ENCODE assay signal across 12 cellular contexts in the genomic region with DNA sequence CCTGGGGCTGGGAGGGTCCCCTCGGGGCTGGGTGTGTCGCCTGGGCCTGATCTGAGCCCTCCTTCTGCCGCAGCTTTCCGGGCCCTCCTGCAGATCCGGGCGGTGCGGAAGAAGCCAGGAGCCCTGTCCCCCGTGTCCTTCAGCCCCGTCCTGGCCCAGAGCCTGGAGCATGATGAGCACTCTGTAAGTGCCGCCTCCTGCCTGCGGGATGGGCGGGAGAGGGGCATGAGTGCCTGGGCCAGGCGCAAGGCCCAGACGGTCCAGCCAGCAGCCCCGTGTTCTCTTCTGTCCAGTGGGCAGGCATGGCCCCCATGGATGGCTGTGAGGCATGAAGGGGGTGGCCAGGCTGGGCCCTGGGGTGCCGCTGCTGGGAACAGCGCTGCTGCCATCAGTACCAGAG. TPM values are rescaled to one million over a fixed set of nuclear protein-coding genes. Genes with fewer than 3 reads are reported as not detected.
A peak's percentile ranks its signal among the peaks of the same experiment; 100 is the strongest.
DNase-seq lines count a peak whose midpoint lies in the region; ATAC-seq and TF ChIP-seq lines count a peak whose summit lies in the region.
"Had no signal": no experiment of that assay in that cellular context is flagged by ENCODE, and none has a peak within 500 bp of the region (broad histone marks: within the 10 kb centered on the region; RNA-seq: fewer than 3 reads in every experiment).

No MANE protein-coding gene starts in this region.

- DNase-seq in CD8-positive, alpha-beta memory T cell = no peak
- DNase-seq in adrenal gland (peak; percentile 89 to 97 (median 94)), lower lobe of right lung (peak; percentile 68), activated gamma-delta T cell treated with Interleukin-2 at 50 U/mL for 16 hours (no peak), mammary epithelial cell (no peak), KG1 (lab: John Stamatoyannopoulos, UW) (no peak)
- DNase-seq: activated CD8-positive, alpha-beta memory T cell treated with anti-CD3 and anti-CD28 coated beads, Interleukin-2, amount 50 U/mL, for 48 hours; DND-41; GOT3; NCI-H1930; NCI-H526 treated with DMSO at 0.1 percent for 48 hours had no signal

- H3K27me3 Mint-ChIP-seq in CD8-positive, alpha-beta memory T cell = peaks cover 0 to 2% of the 10 kb centered on the region in 2 donors

- POLR2A ChIA-PET in CD8-positive, alpha-beta memory T cell (lab: Charles Lee) = interaction anchor here (0.6 kb wide), 1 partner anchor 32 kb away, joined by 3 read pairs; no protein-coding TSS in a partner anchor

- peak overlapping the region in 1 of 7 donors; percentile 77 for H3K4me3 Mint-ChIP-seq in CD8-positive, alpha-beta memory T cell

- TF ChIP-seq POLR2A in adrenal gland (IDR thresholded peaks at IDR 0.05) = peak in 1 of 2 donors; percentile 72

- peaks cover 23% of the 10 kb centered on the region for H3K4me1 ChIP-seq in CD8-positive, alpha-beta memory T cell (ENCODE audit: insufficient read depth, low read length)
- H3K4me1 ChIP-seq in adrenal gland (replicated peaks in 1 of 2) (peaks cover 24 to 31% of the 10 kb centered on the region in 2 donors), lower lobe of right lung (peaks cover 44% of the 10 kb centered on the region), mammary epithelial cell (ENCODE audit: insufficient read depth, low read length) (peaks cover 36% of the 10 kb centered on the region)

- H3K79me2 ChIP-seq in mammary epithelial cell (ENCODE audit: insufficient read depth, low read length) = peaks cover 13% of the 10 kb centered on the region

- no peaks in the 10 kb centered on the region for H3K9me3 ChIP-seq in CD8-positive, alpha-beta memory T cell (ENCODE audit: low read length)
- H3K9me3 ChIP-seq in adrenal gland (replicated peaks in 1 of 3) = no peaks in the 10 kb centered on the region
- H3K9me3 ChIP-seq in lower lobe of right lung = no peaks in the 10 kb centered on the region
- H3K9me3 ChIP-seq in mammary epithelial cell (replicated peaks; ENCODE audit: insufficient read depth, low read length) = no peaks in the 10 kb centered on the region
- H3K9me3 ChIP-seq: BE2C had no signal

- H3K4me1 Mint-ChIP-seq in CD8-positive, alpha-beta memory T cell = peaks cover 20 to 40% (median 21%) of the 10 kb centered on the region in 3 donors

- dilution Hi-C loops in mammary epithelial cell (cut with HindIII; ENCODE audit: low sequenced_read_pairs) = no loop called here

- TF ChIP-seq CTCF in adrenal gland (IDR thresholded peaks at IDR 0.05) = no peak
- TF ChIP-seq CTCF in lower lobe of right lung (IDR thresholded peaks at IDR 0.05) = no peak
- no peak for TF ChIP-seq CTCF in mammary epithelial cell (conservative IDR thresholded peaks at IDR 0.05 in 1 of 2, IDR thresholded peaks at IDR 0.05 in 1 of 2; ENCODE audit: extremely low read depth in 1 of 2, insufficient read depth in 1 of 2, low read depth in 1 of 2, low read length in 2 of 2)

- no peak overlapping the region for H2AFZ ChIP-seq in mammary epithelial cell (ENCODE audit: low read depth, low read length)

- in situ Hi-C loops in mammary epithelial cell (cut with MboI; ENCODE audit: low sequenced_read_pairs in 2 of 2) = no loop called here

- H3K9me3 Mint-ChIP-seq in CD8-positive, alpha-beta memory T cell = no peaks in the 10 kb centered on the region

- H3K9ac ChIP-seq in mammary epithelial cell (ENCODE audit: insufficient read depth, low read length) = no peak overlapping the region

- no TSS peak for BruUV-seq in mammary epithelial cell (replicated peaks; lab: Mats Ljungman, UMichigan)

- H4K20me1 ChIP-seq in mammary epithelial cell (ENCODE audit: insufficient read depth, low read length) = no peaks in the 10 kb centered on the region

- peaks cover 0 to 53% (median 4%) of the 10 kb centered on the region in 3 donors for H3K36me3 Mint-ChIP-seq in CD8-positive, alpha-beta memory T cell

- intact Hi-C loops in adrenal gland (cut with DNase I) (no loop called here), lower lobe of right lung (cut with DNase I) (no loop called here), mammary epithelial cell (cut with micrococcal nuclease) (no loop called here)

- H3K27ac ChIP-seq in CD8-positive, alpha-beta memory T cell (ENCODE audit: low read depth, low read length) = no peak overlapping the region
- peak overlapping the region; percentile 67 to 97 (median 96) for H3K27ac ChIP-seq in adrenal gland
- H3K27ac ChIP-seq in lower lobe of right lung = no peak overlapping the region
- H3K27ac ChIP-seq in mammary epithelial cell (ENCODE audit: insufficient read depth, low read depth, low read length) = no peak overlapping the region

- CTCF ChIA-PET in CD8-positive, alpha-beta memory T cell (lab: Charles Lee) = interaction anchor here (0.9 to 1.1 kb wide), 2 partner anchors 28 to 318 kb away, joined by 3 read pairs; no protein-coding TSS in a partner anchor
- CTCF ChIA-PET in mammary epithelial cell (lab: Charles Lee; ENCODE audit: low non-redundant PET) = no interaction called here

- no peaks in the 10 kb centered on the region for H3K36me3 ChIP-seq in CD8-positive, alpha-beta memory T cell (ENCODE audit: insufficient read depth, low read length)
- H3K36me3 ChIP-seq in adrenal gland (replicated peaks in 1 of 2) (peaks cover 0 to 40% of the 10 kb centered on the region in 2 donors), lower lobe of right lung (peaks cover 78% of the 10 kb centered on the region), mammary epithelial cell (ENCODE audit: insufficient read depth, low read length) (peaks cover 9% of the 10 kb centered on the region)

- peak; percentile 12 to 25 for ATAC-seq in lower lobe of right lung

- H3K27me3 ChIP-seq in CD8-positive, alpha-beta memory T cell (ENCODE audit: insufficient read depth, low read length, poor library complexity, severe bottlenecking) = no peaks in the 10 kb centered on the region
- H3K27me3 ChIP-seq in adrenal gland (no peaks in the 10 kb centered on the region), lower lobe of right lung (ENCODE audit: low read depth) (no peaks in the 10 kb centered on the region), mammary epithelial cell (ENCODE audit: insufficient read depth, low read length) (no peaks in the 10 kb centered on the region)
- H3K27me3 ChIP-seq: BE2C had no signal

- peak overlapping the region in 7 of 8 donors; percentile 46 to 99 (median 96) for H3K27ac Mint-ChIP-seq in CD8-positive, alpha-beta memory T cell

- H3K4me2 ChIP-seq in mammary epithelial cell (ENCODE audit: insufficient read depth, low read depth, low read length) = no peak overlapping the region

- no peak overlapping the region for H3K4me3 ChIP-seq in CD8-positive, alpha-beta memory T cell (ENCODE audit: low read length)
- H3K4me3 ChIP-seq in adrenal gland = peak overlapping the region in 1 of 4 donors; percentile 18
- no peak overlapping the region for H3K4me3 ChIP-seq in lower lobe of right lung
- H3K4me3 ChIP-seq in mammary epithelial cell (replicated peaks in 1 of 3; ENCODE audit: insufficient read depth in 1 of 3, low read depth in 2 of 3, low read length in 3 of 3) = no peak overlapping the region

- WGBS in adrenal gland, 4 donors = 34 to 53% (median 41%) methylated on average over 8 to 17 of the region's 17 CpGs
- 100% methylated on average over 8 of the region's 17 CpGs for WGBS in mammary epithelial cell (ENCODE audit: low coverage, missing lambda C conversion rate)

RNA-seq across cellular contexts. Expression of gene NUDT16L1, which starts 16.0 kb away (rescaled TPM):
- total RNA-seq in CD8-positive, alpha-beta memory T cell = 10 to 100 TPM; 40.6 to 47.7 TPM
- 89.2 TPM for polyA plus RNA-seq in CD8-positive, alpha-beta memory T cell
- total RNA-seq in adrenal gland = 10 to 100 TPM; 45.4 to 99.3 (median 53.9) TPM
- 10 to 100 TPM; 16.3 to 36.2 (median 28.1) TPM for polyA plus RNA-seq in adrenal gland
- total RNA-seq in lower lobe of right lung = 27.3 TPM
- 10 to 100 TPM; 13.5 to 26.2 TPM for total RNA-seq in mammary epithelial cell
- 34.3 TPM for polyA plus RNA-seq in mammary epithelial cell
- polyA minus RNA-seq in mammary epithelial cell = 15.6 TPM

RNA-seq across cellular contexts. Expression of gene MGRN1, which starts 52.8 kb away (rescaled TPM):
- total RNA-seq in CD8-positive, alpha-beta memory T cell = 10 to 100 TPM; 67.3 to 69.7 TPM
- polyA plus RNA-seq in CD8-positive, alpha-beta memory T cell = 6.4 TPM
- 10 to 100 TPM; 52.7 to 94.1 (median 75.1) TPM for total RNA-seq in adrenal gland
- 10 to 100 TPM; 23.3 to 35.6 (median 27.3) TPM for polyA plus RNA-seq in adrenal gland
- total RNA-seq in lower lobe of right lung = 75.7 TPM
- total RNA-seq in mammary epithelial cell = 10 to 100 TPM; 34.2 to 64.8 TPM
- 8.2 TPM for polyA plus RNA-seq in mammary epithelial cell
- 27.9 TPM for polyA minus RNA-seq in mammary epithelial cell

RNA-seq across cellular contexts. Expression of gene ANKS3, which starts 56.7 kb away (rescaled TPM):
- total RNA-seq in CD8-positive, alpha-beta memory T cell = 10 to 100 TPM; 16.9 to 18.5 TPM
- polyA plus RNA-seq in CD8-positive, alpha-beta memory T cell = 4.3 TPM
- 10 to 100 TPM; 12.3 to 34.4 (median 18.8) TPM for total RNA-seq in adrenal gland
- 100 to 1,000 TPM in 1 of 3 donors, 10 to 100 TPM in 1, 1 to 10 TPM in 1; 7.2 to 118 (median 52.8) TPM for polyA plus RNA-seq in adrenal gland
- 20.6 TPM for total RNA-seq in lower lobe of right lung
- 10 to 100 TPM; 14.5 to 24.3 TPM for total RNA-seq in mammary epithelial cell
- polyA plus RNA-seq in mammary epithelial cell = 9.4 TPM
- 13.3 TPM for polyA minus RNA-seq in mammary epithelial cell

RNA-seq across cellular contexts. Expression of gene DNAAF8, which starts 56.9 kb away (rescaled TPM):
- total RNA-seq in CD8-positive, alpha-beta memory T cell = under 1 TPM; 0.15 to 0.31 TPM
- polyA plus RNA-seq in CD8-positive, alpha-beta memory T cell = 0.35 TPM
- 1 to 10 TPM in 6 of 8 donors, under 1 TPM in 2; 0.30 to 3.3 (median 1.1) TPM for total RNA-seq in adrenal gland
- polyA plus RNA-seq in adrenal gland = 1 to 10 TPM; 1.9 to 2.7 (median 2.3) TPM
- total RNA-seq in lower lobe of right lung = 3.4 TPM
- under 1 TPM; 0.17 to 0.71 TPM for total RNA-seq in mammary epithelial cell
- 0.51 TPM for polyA plus RNA-seq in mammary epithelial cell
- not detected for polyA minus RNA-seq in mammary epithelial cell

Comparison
In these comparisons a context has a peak if more than half of its experiments do, and no peak if none do; other contexts are left out.
1. DNase-seq: peak in adrenal gland (7 of 7) and lower lobe of right lung (single experiment); none in CD8-positive, alpha-beta memory T cell (0 of 5), activated gamma-delta T cell treated with Interleukin-2 at 50 U/mL for 16 hours (single experiment), mammary epithelial cell (single experiment) and KG1 (single experiment).
2. H3K27ac ChIP-seq: peak in adrenal gland (5 of 5); none in CD8-positive, alpha-beta memory T cell (single experiment), lower lobe of right lung (single experiment) and mammary epithelial cell (single experiment).